ENCODE assay signal across 18 cellular contexts in the genomic region with DNA sequence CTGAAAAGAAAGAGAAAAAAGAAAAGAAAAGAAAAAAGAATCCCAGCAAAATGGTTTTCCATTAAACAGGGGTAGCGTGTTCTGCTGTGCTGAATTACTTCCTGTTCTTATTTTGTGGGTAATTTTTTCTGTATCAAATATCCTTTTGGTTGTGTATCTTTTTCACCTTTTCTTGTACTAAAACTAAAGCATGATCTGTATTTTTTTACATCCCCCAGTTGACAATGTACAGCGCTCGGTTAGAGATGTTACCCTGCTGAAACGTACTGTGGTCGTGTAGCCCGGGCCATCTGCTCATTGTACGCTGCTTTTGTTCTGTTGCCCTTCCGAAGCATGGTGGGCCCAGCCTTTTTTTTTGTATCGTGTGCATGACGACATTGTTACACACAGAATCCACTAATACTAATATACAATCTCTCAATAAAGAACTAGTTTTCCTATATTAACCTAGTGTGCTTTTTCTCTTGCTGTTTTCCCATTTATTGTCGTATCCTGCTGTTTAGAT.
DNase-seq lines count a peak whose midpoint lies in the region; ATAC-seq and TF ChIP-seq lines count a peak whose summit lies in the region.
"Had no signal": no experiment of that assay in that cellular context is flagged by ENCODE, and none has a peak within 500 bp of the region (broad histone marks: within the 10 kb centered on the region; RNA-seq: fewer than 3 reads in every experiment).

No MANE protein-coding gene starts in this region.

- WGBS in hepatocyte (ENCODE audit: low lambda C conversion rate, missing lambda C conversion rate), result 76% methylated on average over 11 of the region's 11 CpGs
- WGBS in sigmoid colon, 2 donors, result 78 to 89% methylated on average over 11 of the region's 11 CpGs

- no peak for TF ChIP-seq POLR2A in sigmoid colon (IDR thresholded peaks at IDR 0.05)

- H3K9me3 Mint-ChIP-seq in activated CD4-positive, alpha-beta memory T cell treated with anti-CD3 and anti-CD28 coated beads, Interleukin-2, amount 10 ng/mL, durations not matched to agents 7 days and 5 days, result no peaks in the 10 kb centered on the region
- no peaks in the 10 kb centered on the region for H3K9me3 Mint-ChIP-seq in activated CD4-positive, alpha-beta memory T cell treated with anti-CD3 and anti-CD28 coated beads for 36 hours
- no peaks in the 10 kb centered on the region for H3K9me3 Mint-ChIP-seq in T-helper 2 cell treated with Interferon-gamma antibody and Interleukin-4, amounts not matched to agents 5 μg/mL and 100 μg/mL, for 36 hours
- peaks cover 0 to 3% (median 0%) of the 10 kb centered on the region in 8 donors for H3K9me3 Mint-ChIP-seq in CD4-positive, alpha-beta memory T cell
- H3K9me3 Mint-ChIP-seq: activated naive CD4-positive, alpha-beta T cell treated with anti-CD3 and anti-CD28 coated beads, Interleukin-2, amount 50 U/mL, for 72 hours; H9 had no signal

- H3K4me3 Mint-ChIP-seq in activated CD4-positive, alpha-beta memory T cell treated with anti-CD3 and anti-CD28 coated beads, Interleukin-2, amount 10 ng/mL, durations not matched to agents 7 days and 5 days, result peak overlapping the region; percentile 9
- H3K4me3 Mint-ChIP-seq in activated CD4-positive, alpha-beta memory T cell treated with anti-CD3 and anti-CD28 coated beads for 36 hours, result no peak overlapping the region
- H3K4me3 Mint-ChIP-seq in T-helper 2 cell treated with Interferon-gamma antibody and Interleukin-4, amounts not matched to agents 5 μg/mL and 100 μg/mL, for 36 hours, result no peak overlapping the region
- H3K4me3 Mint-ChIP-seq in CD4-positive, alpha-beta memory T cell, result peak overlapping the region in 1 of 8 donors; percentile 7
- H3K4me3 Mint-ChIP-seq: H9 had no signal

- H3K27me3 Mint-ChIP-seq in activated CD4-positive, alpha-beta memory T cell treated with anti-CD3 and anti-CD28 coated beads, Interleukin-2, amount 10 ng/mL, durations not matched to agents 7 days and 5 days, result peaks cover 56% of the 10 kb centered on the region
- peaks cover 46% of the 10 kb centered on the region for H3K27me3 Mint-ChIP-seq in activated CD4-positive, alpha-beta memory T cell treated with anti-CD3 and anti-CD28 coated beads for 36 hours
- H3K27me3 Mint-ChIP-seq in T-helper 2 cell treated with Interferon-gamma antibody and Interleukin-4, amounts not matched to agents 5 μg/mL and 100 μg/mL, for 36 hours (ENCODE audit: low read depth), result peaks cover 68% of the 10 kb centered on the region
- peaks cover 26 to 29% of the 10 kb centered on the region in 2 donors for H3K27me3 Mint-ChIP-seq in CD4-positive, alpha-beta memory T cell

- H3K27me3 ChIP-seq in hepatocyte (peaks cover 40% of the 10 kb centered on the region), sigmoid colon (peaks cover 0 to 5% (median 5%) of the 10 kb centered on the region in 3 donors)
- peaks cover 25% of the 10 kb centered on the region for H3K27me3 ChIP-seq in CD4-positive, alpha-beta memory T cell (ENCODE audit: insufficient read depth, low read length)
- H3K27me3 ChIP-seq: gastrocnemius medialis, pancreas had no signal

- H3K79me2 ChIP-seq in hepatocyte, result no peaks in the 10 kb centered on the region

- H3K9me3 ChIP-seq in hepatocyte (ENCODE audit: low read depth) (no peaks in the 10 kb centered on the region), sigmoid colon (no peaks in the 10 kb centered on the region)
- H3K9me3 ChIP-seq in CD4-positive, alpha-beta memory T cell (ENCODE audit: control insufficient read depth in 1 of 2, low read length in 2 of 2), result no peaks in the 10 kb centered on the region
- H3K9me3 ChIP-seq: gastrocnemius medialis, pancreas, suprapubic skin had no signal

- H3K27ac Mint-ChIP-seq in activated CD4-positive, alpha-beta memory T cell treated with anti-CD3 and anti-CD28 coated beads, Interleukin-2, amount 10 ng/mL, durations not matched to agents 7 days and 5 days, result no peak overlapping the region
- no peak overlapping the region for H3K27ac Mint-ChIP-seq in activated CD4-positive, alpha-beta memory T cell treated with anti-CD3 and anti-CD28 coated beads for 36 hours
- no peak overlapping the region for H3K27ac Mint-ChIP-seq in T-helper 2 cell treated with Interferon-gamma antibody and Interleukin-4, amounts not matched to agents 5 μg/mL and 100 μg/mL, for 36 hours
- H3K27ac Mint-ChIP-seq in CD4-positive, alpha-beta memory T cell, result peak overlapping the region in 1 of 7 donors; percentile 64
- H3K27ac Mint-ChIP-seq: activated naive CD4-positive, alpha-beta T cell treated with anti-CD3 and anti-CD28 coated beads, Interleukin-2, amount 50 U/mL, for 72 hours; H9 had no signal

- peaks cover 75% of the 10 kb centered on the region for H3K4me1 Mint-ChIP-seq in activated CD4-positive, alpha-beta memory T cell treated with anti-CD3 and anti-CD28 coated beads, Interleukin-2, amount 10 ng/mL, durations not matched to agents 7 days and 5 days
- peaks cover 28% of the 10 kb centered on the region for H3K4me1 Mint-ChIP-seq in activated CD4-positive, alpha-beta memory T cell treated with anti-CD3 and anti-CD28 coated beads for 36 hours (ENCODE audit: low read depth)
- peaks cover 38% of the 10 kb centered on the region for H3K4me1 Mint-ChIP-seq in T-helper 2 cell treated with Interferon-gamma antibody and Interleukin-4, amounts not matched to agents 5 μg/mL and 100 μg/mL, for 36 hours (ENCODE audit: low read depth)
- H3K4me1 Mint-ChIP-seq in CD4-positive, alpha-beta memory T cell, result peaks cover 22 to 84% (median 28%) of the 10 kb centered on the region in 4 donors

- H3K4me3 ChIP-seq in hepatocyte, result no peak overlapping the region
- peak overlapping the region in 3 of 4 donors; percentile 8 to 31 (median 23) for H3K4me3 ChIP-seq in sigmoid colon
- no peak overlapping the region for H3K4me3 ChIP-seq in CD4-positive, alpha-beta memory T cell (ENCODE audit: low read length in 2 of 2)
- H3K4me3 ChIP-seq: gastrocnemius medialis, pancreas, suprapubic skin had no signal

- H3K36me3 ChIP-seq in hepatocyte (replicated peaks; ENCODE audit: insufficient read depth, low read depth), result no peaks in the 10 kb centered on the region
- H3K36me3 ChIP-seq in sigmoid colon, result no peaks in the 10 kb centered on the region
- H3K36me3 ChIP-seq in CD4-positive, alpha-beta memory T cell (ENCODE audit: insufficient read depth, low read length), result no peaks in the 10 kb centered on the region
- H3K36me3 ChIP-seq: gastrocnemius medialis, pancreas, suprapubic skin had no signal

- POLR2A ChIA-PET in activated CD4-positive, alpha-beta memory T cell treated with anti-CD3 and anti-CD28 coated beads, Interleukin-2, amount 10 ng/mL, durations not matched to agents 7 days and 5 days (lab: Charles Lee), result interaction anchor here (1.4 kb wide), 1 partner anchor 13 kb away, joined by 3 read pairs; no protein-coding TSS in a partner anchor
- POLR2A ChIA-PET in activated CD4-positive, alpha-beta memory T cell treated with anti-CD3 and anti-CD28 coated beads for 36 hours (lab: Charles Lee), result no interaction called here
- POLR2A ChIA-PET in CD4-positive, alpha-beta memory T cell (lab: Charles Lee; ENCODE audit: partially characterized antibody), result no interaction called here

- DNase-seq in activated CD4-positive, alpha-beta memory T cell treated with anti-CD3 and anti-CD28 coated beads, Interleukin-2, amount 10 ng/mL, durations not matched to agents 7 days and 5 days, result no peak
- DNase-seq in activated CD4-positive, alpha-beta memory T cell treated with anti-CD3 and anti-CD28 coated beads for 36 hours, result no peak
- DNase-seq in NCI-H69 (lab: John Stamatoyannopoulos, UW) (peak; percentile 31), hepatocyte (ENCODE audit: low spot score) (no peak), sigmoid colon (peak; percentile 14)
- DNase-seq in T-helper 2 cell treated with Interferon-gamma antibody and Interleukin-4, amounts not matched to agents 5 μg/mL and 100 μg/mL, for 36 hours (ENCODE audit: low spot score), result no peak
- no peak for DNase-seq in CD4-positive, alpha-beta memory T cell
- DNase-seq: EL; gastrocnemius medialis; H9; MM.1S; pancreas; stimulated activated CD4-positive, alpha-beta T cell treated with anti-CD3 and anti-CD28 coated beads, Interleukin-12 subunit alpha, Interleukin-12 subunit beta, amount 100 ng/mL, for 4 hours; T-helper 1 cell had no signal

- peak overlapping the region; percentile 61 for H3K4me2 ChIP-seq in hepatocyte

- CTCF ChIA-PET in activated CD4-positive, alpha-beta memory T cell treated with anti-CD3 and anti-CD28 coated beads, Interleukin-2, amount 10 ng/mL, durations not matched to agents 7 days and 5 days (lab: Charles Lee), result no interaction called here
- CTCF ChIA-PET in activated CD4-positive, alpha-beta memory T cell treated with anti-CD3 and anti-CD28 coated beads for 36 hours (lab: Charles Lee), result interaction anchor here (1.2 kb wide), 1 partner anchor 188 kb away, joined by 4 read pairs; no protein-coding TSS in a partner anchor
- CTCF ChIA-PET in CD4-positive, alpha-beta memory T cell (lab: Charles Lee; ENCODE audit: partially characterized antibody), result no interaction called here

- intact Hi-C loops in activated CD4-positive, alpha-beta memory T cell treated with anti-CD3 and anti-CD28 coated beads for 36 hours (cut with micrococcal nuclease), result no loop called here
- intact Hi-C loops in sigmoid colon (cut with DNase I), result loop anchor here (5.0 kb wide), 2 partner anchors 75 to 165 kb away; a partner anchor contains a TSS
- intact Hi-C loops in CD4-positive, alpha-beta memory T cell (cut with micrococcal nuclease), result no loop called here

- ATAC-seq in GM21390 (IDR thresholded peaks at IDR 0.05; ENCODE audit: unreplicated experiment), result no peak
- ATAC-seq: activated naive CD4-positive, alpha-beta T cell treated with anti-CD3 and anti-CD28 coated beads, Interleukin-2, amount 50 U/mL, for 72 hours; gastrocnemius medialis; pancreas had no signal

- H4K20me1 ChIP-seq in hepatocyte (ENCODE audit: insufficient read depth, poor library complexity, severe bottlenecking), result no peaks in the 10 kb centered on the region

- peaks cover 7% of the 10 kb centered on the region for H3K36me3 Mint-ChIP-seq in activated CD4-positive, alpha-beta memory T cell treated with anti-CD3 and anti-CD28 coated beads, Interleukin-2, amount 10 ng/mL, durations not matched to agents 7 days and 5 days (ENCODE audit: low read depth)
- no peaks in the 10 kb centered on the region for H3K36me3 Mint-ChIP-seq in activated CD4-positive, alpha-beta memory T cell treated with anti-CD3 and anti-CD28 coated beads for 36 hours
- H3K36me3 Mint-ChIP-seq in T-helper 2 cell treated with Interferon-gamma antibody and Interleukin-4, amounts not matched to agents 5 μg/mL and 100 μg/mL, for 36 hours (ENCODE audit: low read depth), result peaks cover 5% of the 10 kb centered on the region
- peaks cover 0 to 4% of the 10 kb centered on the region in 2 donors for H3K36me3 Mint-ChIP-seq in CD4-positive, alpha-beta memory T cell
- H3K36me3 Mint-ChIP-seq: CD8-positive, alpha-beta memory T cell had no signal

- no peak overlapping the region for H2AFZ ChIP-seq in hepatocyte

- TF ChIP-seq CTCF in hepatocyte (IDR thresholded peaks at IDR 0.05; ENCODE audit: poor library complexity) (no peak), sigmoid colon (IDR thresholded peaks at IDR 0.05) (no peak)

- H3K27ac ChIP-seq in hepatocyte, result peak overlapping the region; percentile 36
- peak overlapping the region in 3 of 4 donors; percentile 37 to 71 (median 66) for H3K27ac ChIP-seq in sigmoid colon
- H3K27ac ChIP-seq in CD4-positive, alpha-beta memory T cell (ENCODE audit: low read depth, low read length), result no peak overlapping the region
- H3K27ac ChIP-seq: gastrocnemius medialis, pancreas, suprapubic skin had no signal

- no peak for TF ChIP-seq EP300 in sigmoid colon (IDR thresholded peaks at IDR 0.05)

- H3K9me2 ChIP-seq in hepatocyte (replicated peaks; ENCODE audit: insufficient read depth), result no peaks in the 10 kb centered on the region

- H3K4me1 ChIP-seq in hepatocyte (ENCODE audit: insufficient read depth), result peaks cover 22% of the 10 kb centered on the region
- H3K4me1 ChIP-seq in sigmoid colon, result peaks cover 0 to 45% (median 32%) of the 10 kb centered on the region in 4 donors
- H3K4me1 ChIP-seq in CD4-positive, alpha-beta memory T cell (ENCODE audit: insufficient read depth, low read length), result peaks cover 16% of the 10 kb centered on the region
- H3K4me1 ChIP-seq: pancreas had no signal

Comparison
In these comparisons a context has a peak if more than half of its experiments do, and no peak if none do; other contexts are left out.
1. DNase-seq: peak in NCI-H69 (single experiment) and sigmoid colon (single experiment); none in activated CD4-positive, alpha-beta memory T cell treated with anti-CD3 and anti-CD28 coated beads, Interleukin-2, amount 10 ng/mL, durations not matched to agents 7 days and 5 days (single experiment), activated CD4-positive, alpha-beta memory T cell treated with anti-CD3 and anti-CD28 coated beads for 36 hours (single experiment), hepatocyte (single experiment), T-helper 2 cell treated with Interferon-gamma antibody and Interleukin-4, amounts not matched to agents 5 μg/mL and 100 μg/mL, for 36 hours (single experiment) and CD4-positive, alpha-beta memory T cell (0 of 5).
2. H3K4me3 ChIP-seq: peak in sigmoid colon (3 of 4); none in hepatocyte (single experiment) and CD4-positive, alpha-beta memory T cell (0 of 2).